8 cellular contexts compared by ENCODE assay signal in genomic region chr16:642189-643049, GRCh38. TPM values are rescaled to one million over a fixed set of nuclear protein-coding genes. Genes with fewer than 3 reads are reported as not detected.
DNase-seq lines count a peak whose midpoint lies in the region; ATAC-seq and TF ChIP-seq lines count a peak whose summit lies in the region.

No MANE protein-coding gene starts in this region.

- in situ Hi-C loops in transverse colon (cut with MboI; ENCODE audit: low pct_ligation_motif_present in 1 of 4, low pct_unique_long_range_greater_than_20kb in 1 of 4, low sequenced_read_pairs in 3 of 4) = no loop called here

- H3K27ac ChIP-seq in duodenal mucosa (ENCODE audit: low read depth, low read length) = peak overlapping the region; percentile 84
- H3K27ac ChIP-seq in transverse colon = peak overlapping the region; percentile 93 to 96 (median 95)

- H3K9me3 ChIP-seq in duodenal mucosa (ENCODE audit: control insufficient read depth in 1 of 2, low read length in 2 of 2) (no peaks in the 10 kb centered on the region), mononuclear cell (ENCODE audit: low read depth, low read length) (no peaks in the 10 kb centered on the region), transverse colon (no peaks in the 10 kb centered on the region)

- DNase-seq in Ammon's horn (ENCODE audit: low spot score) (peak; percentile 43), SW480 (ENCODE audit: low spot score) (peak; percentile 55), transverse colon (peak; percentile 86), SHP77 treated with DMSO at 0.1 percent for 48 hours (lab: John Stamatoyannopoulos, UW) (no peak)

- peaks cover 44 to 52% of the 10 kb centered on the region in 2 donors for H3K4me1 ChIP-seq in duodenal mucosa (ENCODE audit: control insufficient read depth in 1 of 2, insufficient read depth in 2 of 2, low read length in 2 of 2)
- H3K4me1 ChIP-seq in mononuclear cell (ENCODE audit: insufficient read depth, low read length) = peaks cover 32% of the 10 kb centered on the region
- H3K4me1 ChIP-seq in transverse colon = peaks cover 32 to 57% (median 57%) of the 10 kb centered on the region in 4 donors

- 6% methylated on average over 62 of the region's 72 CpGs; no CpG with 5 or more reads in 1 of the 2 donors for WGBS in transverse colon (ENCODE audit: low coverage in 1 of 2), 2 donors

- H3K4me3 ChIP-seq in duodenal mucosa (ENCODE audit: low read depth in 1 of 2, low read length in 2 of 2) (peak overlapping the region; percentile 73 to 83), mononuclear cell (ENCODE audit: low read length) (peak overlapping the region; percentile 52), transverse colon (peak overlapping the region; percentile 84 to 96 (median 88))

- TF ChIP-seq CTCF in transverse colon (IDR thresholded peaks at IDR 0.05) = no peak

- H3K36me3 ChIP-seq in duodenal mucosa (ENCODE audit: control insufficient read depth in 1 of 2, insufficient read depth in 2 of 2, low read length in 2 of 2) = no peaks in the 10 kb centered on the region
- H3K36me3 ChIP-seq in transverse colon = no peaks in the 10 kb centered on the region

- TF ChIP-seq EP300 in transverse colon (IDR thresholded peaks at IDR 0.05; ENCODE audit: low read depth) = no peak

- peak; percentile 48 for ATAC-seq in GM18909 (IDR thresholded peaks at IDR 0.05; ENCODE audit: poor library complexity, unreplicated experiment)
- peak; percentile 43 for ATAC-seq in HG03432 (IDR thresholded peaks at IDR 0.05; ENCODE audit: unreplicated experiment)

- TF ChIP-seq POLR2A in transverse colon (IDR thresholded peaks at IDR 0.05) = peak; percentile 61

- H3K9ac ChIP-seq in duodenal mucosa (ENCODE audit: low read depth in 1 of 2, low read length in 2 of 2) = peak overlapping the region; percentile 79

- H3K27me3 ChIP-seq in duodenal mucosa (ENCODE audit: control insufficient read depth in 1 of 2, insufficient read depth in 2 of 2, low read length in 2 of 2) (no peaks in the 10 kb centered on the region), mononuclear cell (ENCODE audit: insufficient read depth, low read length) (no peaks in the 10 kb centered on the region), transverse colon (no peaks in the 10 kb centered on the region)

- intact Hi-C loops in transverse colon (cut with DNase I; ENCODE audit: low total_unique reads) = no loop called here

RNA-seq across cellular contexts. Expression of gene MCRIP2, which starts 0.8 kb away (rescaled TPM):
- total RNA-seq in mononuclear cell (18.5 TPM), transverse colon (100 to 1,000 TPM; 158 to 267 (median 211) TPM)

RNA-seq across cellular contexts. Expression of gene METTL26, which starts 6.3 kb away (rescaled TPM):
- total RNA-seq in mononuclear cell = 49.0 TPM
- 10 to 100 TPM; 32.6 to 91.8 (median 86.7) TPM for total RNA-seq in transverse colon

RNA-seq across cellular contexts. Expression of gene WDR90, which starts 6.7 kb away (rescaled TPM):
- total RNA-seq in mononuclear cell (4.6 TPM), transverse colon (100 to 1,000 TPM in 2 of 4 donors, 10 to 100 TPM in 2; 23.0 to 166 (median 90.2) TPM)

RNA-seq across cellular contexts. Expression of gene WFIKKN1, which starts 11.6 kb away (rescaled TPM):
- 0.31 TPM for total RNA-seq in mononuclear cell
- total RNA-seq in transverse colon = 10 to 100 TPM in 1 of 4 donors, 1 to 10 TPM in 3; 2.3 to 13.1 (median 4.2) TPM

RNA-seq across cellular contexts. Expression of gene RHOT2, which starts 25.5 kb away (rescaled TPM):
- total RNA-seq in mononuclear cell (45.2 TPM), transverse colon (100 to 1,000 TPM; 133 to 386 (median 259) TPM)
